ENCODE assay signal across 8 cellular contexts in genomic region chrX:49922291-49923241, GRCh38. TPM values are rescaled to one million over a fixed set of nuclear protein-coding genes. Genes with fewer than 3 reads are reported as not detected.
DNase-seq lines count a peak whose midpoint lies in the region; ATAC-seq and TF ChIP-seq lines count a peak whose summit lies in the region.

Gene CLCN5 (plus strand): TSS chrX:49922596. CDS start chrX:49925299, 2,703 bp downstream.

- peaks cover 7% of the 10 kb centered on the region for H3K36me3 Mint-ChIP-seq in natural killer cell treated with Interleukin-12 subunit alpha and Interleukin-12 subunit beta and Interleukin-15 and Interleukin-18, amount 100 ng/mL, for 72 hours

- H3K27ac Mint-ChIP-seq in natural killer cell treated with Interleukin-12 subunit alpha and Interleukin-12 subunit beta and Interleukin-15 and Interleukin-18, amount 100 ng/mL, for 72 hours: no peak within 1 kb of the TSS

- peak within 1 kb of the TSS; percentile 67 for H3K4me3 ChIP-seq in LNCaP clone FGC (ENCODE audit: low read depth, low read length)

- no peaks in the 10 kb centered on the region for H3K4me1 Mint-ChIP-seq in natural killer cell treated with Interleukin-12 subunit alpha and Interleukin-12 subunit beta and Interleukin-15 and Interleukin-18, amount 100 ng/mL, for 72 hours (ENCODE audit: low read depth in 2 of 2)

- H3K27me3 Mint-ChIP-seq in natural killer cell treated with Interleukin-12 subunit alpha and Interleukin-12 subunit beta and Interleukin-15 and Interleukin-18, amount 100 ng/mL, for 72 hours: peaks cover 0 to 15% of the 10 kb centered on the region in 2 donors

- H3K9me3 Mint-ChIP-seq in natural killer cell treated with Interleukin-12 subunit alpha and Interleukin-12 subunit beta and Interleukin-15 and Interleukin-18, amount 100 ng/mL, for 72 hours: no peaks in the 10 kb centered on the region

- peak; percentile 98 for ATAC-seq in natural killer cell treated with Interleukin-12 subunit alpha and Interleukin-12 subunit beta and Interleukin-15 and Interleukin-18, amount 100 ng/mL, for 72 hours

- DNase-seq in EL (peak; percentile 90), H4 (ENCODE audit: low spot score) (peak; percentile 93), LNCaP clone FGC (ENCODE audit: low read depth) (peak; percentile 70), RPMI8226 (peak; percentile 95), fibroblast of peridontal ligament (ENCODE audit: extremely low read depth) (peak; percentile 92)
- DNase-seq in activated T-helper 9 cell treated with anti-CD3 and anti-CD28 coated beads, Interleukin-2, amount 50 U/mL, for 16 hours (ENCODE audit: low read depth): peak; percentile 90
- DNase-seq in natural killer cell treated with Interleukin-12 subunit alpha and Interleukin-12 subunit beta and Interleukin-15 and Interleukin-18, amount 100 ng/mL, for 72 hours (ENCODE audit: low spot score): peak; percentile 95
- DNase-seq in stimulated activated naive CD4-positive, alpha-beta T cell treated with Interleukin-2 at 50 U/mL for 16 hours (lab: John Stamatoyannopoulos, UW): peak; percentile 92

- H3K4me3 Mint-ChIP-seq in natural killer cell treated with Interleukin-12 subunit alpha and Interleukin-12 subunit beta and Interleukin-15 and Interleukin-18, amount 100 ng/mL, for 72 hours: peak within 1 kb of the TSS; percentile 81

- no peak for TF ChIP-seq CTCF in LNCaP clone FGC (IDR thresholded peaks at IDR 0.05; ENCODE audit: control insufficient read depth, extremely low read depth, insufficient read depth)

RNA-seq across cellular contexts. Expression of gene CLCN5, which starts in this region (rescaled TPM):
- 2.4 and 3.6 TPM in 2 replicates for total RNA-seq in H4 (2014; rRNA removed; shearing (Covaris generic))
- total RNA-seq in natural killer cell treated with Interleukin-12 subunit alpha and Interleukin-12 subunit beta and Interleukin-15 and Interleukin-18, amount 100 ng/mL, for 72 hours: 1 to 10 TPM; 3.8 to 6.2 TPM

Comparison
In these comparisons a context has a peak if more than half of its experiments do, and no peak if none do; other contexts are left out.
1. Peak in every context shown above with its lines: DNase-seq, ATAC-seq and H3K4me3 ChIP-seq.